In the genomic region with DNA sequence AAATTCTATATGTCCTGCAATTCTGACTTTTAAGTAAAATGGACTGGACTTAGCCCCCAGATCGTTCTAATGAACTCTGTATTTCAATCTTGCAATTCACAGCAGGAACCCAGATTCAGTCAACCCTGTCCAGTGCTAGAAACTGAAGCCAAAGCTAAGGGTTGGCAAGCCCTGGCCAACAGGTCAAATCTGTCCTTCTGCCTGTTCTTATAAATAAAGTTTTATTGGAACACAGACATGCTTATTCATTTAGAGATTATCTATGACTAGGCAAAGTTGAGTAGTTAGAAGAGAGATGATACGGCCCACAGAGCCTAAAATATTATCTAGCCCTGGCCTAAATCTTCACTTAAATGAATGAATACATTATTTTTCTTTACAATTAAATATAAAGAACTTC, we compare ENCODE assay signal across 9 cellular contexts.
"Had no signal": no experiment of that assay in that cellular context is flagged by ENCODE, and none has a peak within 500 bp of the region (broad histone marks: within the 10 kb centered on the region; RNA-seq: fewer than 3 reads in every experiment).

No MANE protein-coding gene starts in this region.

- H3K27ac ChIP-seq: GM23248, KMS-11 had no signal

- DNase-seq: GM23248, H9, HCEC 1CT, Karpas-422 had no signal

- H3K9me3 Mint-ChIP-seq: H9 had no signal

- FAIRE-seq: H1, H54, HTR-8/SVneo had no signal

- H3K4me3 ChIP-seq: GM23248 had no signal

- H3K36me3 Mint-ChIP-seq: IgD-negative memory B cell had no signal

- H3K27me3 Mint-ChIP-seq: IgD-negative memory B cell had no signal

- H3K9ac ChIP-seq: GM23248, KMS-11 had no signal

- H2AFZ ChIP-seq: GM23248 had no signal

- H3K27ac Mint-ChIP-seq: IgD-negative memory B cell had no signal

- H3K4me2 ChIP-seq: KMS-11 had no signal

- H3K4me3 Mint-ChIP-seq: H9, IgD-negative memory B cell had no signal
